In the genomic region with DNA sequence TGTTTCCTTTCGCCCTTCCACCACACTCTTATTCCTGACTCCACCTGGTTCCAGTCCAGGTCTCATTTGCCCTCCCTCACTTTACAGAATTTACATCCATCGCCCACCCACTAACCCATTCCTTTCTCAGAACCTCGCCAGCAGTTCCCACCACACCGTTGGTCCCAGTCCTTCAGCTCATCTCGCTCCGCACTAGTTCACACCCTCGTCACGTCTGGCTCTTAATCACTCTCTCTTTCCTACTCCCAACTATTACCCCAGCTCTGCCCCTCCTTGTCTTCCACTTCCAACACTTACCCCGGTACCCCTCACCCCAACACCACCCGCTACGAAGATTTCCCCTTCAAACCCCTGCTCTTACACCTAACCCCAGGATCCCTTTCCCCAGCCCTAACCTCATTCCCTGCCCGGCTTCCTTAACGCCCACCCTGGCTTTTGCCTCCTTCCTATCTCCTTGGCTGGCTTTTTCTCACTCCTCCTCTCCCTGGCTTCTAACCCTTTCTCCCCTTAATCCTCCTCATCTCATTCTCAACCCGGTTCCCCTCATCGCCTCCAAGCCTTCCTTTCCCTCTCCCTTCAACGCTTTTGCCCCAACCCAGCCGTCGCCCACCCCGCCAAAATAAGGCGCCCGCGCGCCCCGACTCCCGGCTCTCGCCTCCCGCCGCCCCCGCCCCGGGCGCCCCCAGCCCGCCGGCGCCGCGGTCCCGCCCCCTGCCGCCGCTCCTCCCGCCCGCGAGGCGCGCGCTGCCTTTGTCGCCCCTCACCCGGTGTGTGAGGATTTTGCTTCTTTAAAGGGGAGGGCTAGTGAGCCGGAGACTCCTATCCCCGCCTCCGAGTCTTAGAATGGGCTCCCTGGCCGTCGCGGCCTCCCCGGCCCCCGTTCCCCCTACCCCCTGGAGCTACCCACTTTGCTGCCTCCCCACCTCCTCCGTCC, we compare ENCODE assay signal across 8 cellular contexts. TPM values are rescaled to one million over a fixed set of nuclear protein-coding genes. Genes with fewer than 3 reads are reported as not detected.
A peak's percentile ranks its signal among the peaks of the same experiment; 100 is the strongest.
DNase-seq lines count a peak whose midpoint lies in the region; ATAC-seq, FAIRE-seq and TF ChIP-seq lines count a peak whose summit lies in the region.

No MANE protein-coding gene starts in this region.

- H3K4me3 ChIP-seq in GM12878 = peak overlapping the region; percentile 89
- H3K4me3 ChIP-seq in left lung = peak overlapping the region; percentile 56 to 57

- no peak for DNase-seq in activated CD4-positive, alpha-beta T cell treated with anti-CD3 and anti-CD28 coated beads, Interleukin-2, amount 10 ng/mL, durations not matched to agents 7 days and 5 days
- no peak for DNase-seq in activated CD4-positive, alpha-beta T cell treated with anti-CD3 and anti-CD28 coated beads for 1 hour
- DNase-seq in NCI-H2171 (lab: John Stamatoyannopoulos, UW) (peak; percentile 76), GM12878 (ENCODE audit: low read depth, low spot score) (no peak), left lung (peak in 1 of 2 donors; percentile 84), substantia nigra (lab: John Stamatoyannopoulos, UW) (peak in 8 of 49 donors; percentile 9 to 77 (median 32)), epidermal melanocyte (ENCODE audit: insufficient read length, low spot score) (no peak)

- no peaks in the 10 kb centered on the region for H4K20me1 ChIP-seq in GM12878 (ENCODE audit: control insufficient read depth, insufficient read depth)

- ATAC-seq in HG02759 (IDR thresholded peaks at IDR 0.05; ENCODE audit: unreplicated experiment) = peak; percentile 33
- ATAC-seq in GM12878 = peak; percentile 55
- ATAC-seq in left lung = peak; percentile 67

- POLR2A ChIA-PET in activated CD4-positive, alpha-beta T cell treated with anti-CD3 and anti-CD28 coated beads, Interleukin-2, amount 10 ng/mL, durations not matched to agents 7 days and 5 days (lab: Charles Lee) = interaction anchor here (0.6 kb wide), 1 partner anchor 185 kb away, joined by 3 read pairs; no protein-coding TSS in a partner anchor
- POLR2A ChIA-PET in GM12878 (lab: Charles Lee) = interaction anchor here (0.6 to 1.8 kb wide), 5 partner anchors 11 to 851 kb away, joined by 3 to 9 read pairs (median 4); partner anchors contain the start of gene TBCC

- SMC1A ChIA-PET in GM12878 (lab: Charles Lee; ENCODE audit: uncharacterized antibody, unreplicated experiment) = interaction anchor here (1.5 to 2.2 kb wide), 4 partner anchors 27 to 150 kb away, joined by 3 to 15 read pairs (median 10); partner anchors contain the start of genes BYSL and MED20

- no peak overlapping the region for H3K4me3 Mint-ChIP-seq in activated CD4-positive, alpha-beta T cell treated with anti-CD3 and anti-CD28 coated beads, Interleukin-2, amount 10 ng/mL, durations not matched to agents 7 days and 5 days

- H3K27me3 ChIP-seq in GM12878 (replicated peaks in 1 of 2; ENCODE audit: control insufficient read depth in 2 of 2, insufficient read depth in 2 of 2, low read length in 1 of 2) (no peaks in the 10 kb centered on the region), left lung (no peaks in the 10 kb centered on the region)

- FAIRE-seq in GM12878 (lab: Jason Lieb, UNC) = no peak

- H3K9ac ChIP-seq in GM12878 (ENCODE audit: control insufficient read depth, insufficient read depth, low read length) = peak overlapping the region; percentile 78

- no TSS peak for BruUV-seq in GM12878 (replicated peaks; lab: Mats Ljungman, UMichigan)

- peak overlapping the region; percentile 100 for H3K4me2 ChIP-seq in GM12878 (ENCODE audit: control insufficient read depth, insufficient read depth)

- peaks cover 2% of the 10 kb centered on the region; the same call in 1 of the 2 replicates for H3K79me2 ChIP-seq in GM12878 (ENCODE audit: control insufficient read depth, insufficient read depth, low read length)

- H3K36me3 ChIP-seq in GM12878 (ENCODE audit: control insufficient read depth in 2 of 2, insufficient read depth in 2 of 2, low read length in 1 of 2) (no peaks in the 10 kb centered on the region), left lung (no peaks in the 10 kb centered on the region)

- peak overlapping the region; percentile 82 for H3K27ac Mint-ChIP-seq in activated CD4-positive, alpha-beta T cell treated with anti-CD3 and anti-CD28 coated beads, Interleukin-2, amount 10 ng/mL, durations not matched to agents 7 days and 5 days

- TF ChIP-seq RAD21 in GM12878 (IDR thresholded peaks at IDR 0.05; ENCODE audit: insufficient read depth, low read depth, low read length) = no peak

- no peaks in the 10 kb centered on the region for H3K36me3 Mint-ChIP-seq in activated CD4-positive, alpha-beta T cell treated with anti-CD3 and anti-CD28 coated beads, Interleukin-2, amount 10 ng/mL, durations not matched to agents 7 days and 5 days (ENCODE audit: low read depth)

- RAD21 ChIA-PET in GM12878 (lab: Charles Lee; ENCODE audit: unreplicated experiment) = interaction anchor here (1.0 to 2.2 kb wide), 4 partner anchors 26 to 148 kb away, joined by 3 to 10 read pairs (median 8); partner anchors contain the start of genes BYSL, MED20 and TOMM6

- H3K4me1 Mint-ChIP-seq in activated CD4-positive, alpha-beta T cell treated with anti-CD3 and anti-CD28 coated beads, Interleukin-2, amount 10 ng/mL, durations not matched to agents 7 days and 5 days = peaks cover 16% of the 10 kb centered on the region

- peak overlapping the region; percentile 85 for H2AFZ ChIP-seq in GM12878 (ENCODE audit: control insufficient read depth, low read depth, low read length)

- H3K9me3 ChIP-seq in GM12878 (replicated peaks; ENCODE audit: control insufficient read depth, insufficient read depth, low read length) = no peaks in the 10 kb centered on the region
- no peaks in the 10 kb centered on the region for H3K9me3 ChIP-seq in left lung

- in situ Hi-C loops in GM12878 (cut with MboI) = no loop called here

- TF ChIP-seq EP300 in GM12878 (IDR thresholded peaks at IDR 0.05; ENCODE audit: borderline replicate concordance in 1 of 2, control insufficient read depth in 1 of 2, low read depth in 2 of 2, low read length in 2 of 2) = no peak

- H3K9me3 Mint-ChIP-seq in activated CD4-positive, alpha-beta T cell treated with anti-CD3 and anti-CD28 coated beads, Interleukin-2, amount 10 ng/mL, durations not matched to agents 7 days and 5 days = no peaks in the 10 kb centered on the region

- TF ChIP-seq CTCF in GM12878 (IDR thresholded peaks at IDR 0.05 in 2 of 3, conservative IDR thresholded peaks at IDR 0.05 in 1 of 3; ENCODE audit: control insufficient read depth in 2 of 3, extremely low read depth in 1 of 3, insufficient read depth in 1 of 3, low read depth in 3 of 3, low read length in 3 of 3) = no peak
- TF ChIP-seq CTCF in left lung (IDR thresholded peaks at IDR 0.05) = no peak

- WGBS in GM12878 (ENCODE audit: insufficient coverage, insufficient replicate concordance, low lambda C conversion rate, missing lambda C conversion rate) = 5% methylated on average over 26 of the region's 56 CpGs

- H3K27ac ChIP-seq in GM12878 (ENCODE audit: control insufficient read depth, insufficient read depth) = no peak overlapping the region; the same call in 1 of the 2 replicates
- peak overlapping the region in 1 of 2 donors; percentile 81 for H3K27ac ChIP-seq in left lung
- peak overlapping the region; percentile 81 for H3K27ac ChIP-seq in substantia nigra (ENCODE audit: low read depth, low read length, poor library complexity, severe bottlenecking)

- CTCF ChIA-PET in activated CD4-positive, alpha-beta T cell treated with anti-CD3 and anti-CD28 coated beads, Interleukin-2, amount 10 ng/mL, durations not matched to agents 7 days and 5 days (lab: Charles Lee) = interaction anchor here (0.6 to 4.2 kb wide), 6 partner anchors 9 to 177 kb away, joined by 3 to 17 read pairs (median 6); partner anchors contain the start of genes BYSL, MED20 and TOMM6
- CTCF ChIA-PET in GM12878 (lab: Yijun Ruan, JAX) = interaction anchor here (0.7 to 4.9 kb wide), 4 partner anchors 26 to 149 kb away, joined by 3 to 31 read pairs (median 12); partner anchors contain the start of genes BYSL and MED20

- intact Hi-C loops in GM12878 (cut with micrococcal nuclease; ENCODE audit: unreplicated experiment) = loop anchor here (1.0 to 5.0 kb wide), 3 partner anchors 27 to 107 kb away; partner anchors contain the start of genes BYSL, CCND3, MED20 and TOMM6
- intact Hi-C loops in left lung (cut with DNase I) = no loop called here

- H3K27me3 Mint-ChIP-seq in activated CD4-positive, alpha-beta T cell treated with anti-CD3 and anti-CD28 coated beads, Interleukin-2, amount 10 ng/mL, durations not matched to agents 7 days and 5 days = no peaks in the 10 kb centered on the region

- H3K4me1 ChIP-seq in GM12878 (ENCODE audit: control insufficient read depth, insufficient read depth, low read length) = peaks cover 6% of the 10 kb centered on the region; the same call in 1 of the 2 replicates
- peaks cover 4 to 19% of the 10 kb centered on the region in 2 donors for H3K4me1 ChIP-seq in left lung

- no peak for TF ChIP-seq POLR2A in GM12878 (IDR thresholded peaks at IDR 0.05; ENCODE audit: low read depth, low read length)

RNA-seq across cellular contexts. Expression of gene USP49, which starts 0.5 kb away (rescaled TPM):
- 1 to 10 TPM; 6.3 to 7.0 TPM for total RNA-seq in activated CD4-positive, alpha-beta T cell treated with anti-CD3 and anti-CD28 coated beads, Interleukin-2, amount 10 ng/mL, durations not matched to agents 7 days and 5 days
- 17.4 and 19.9 TPM in 2 replicates for total RNA-seq in GM12878 (2013; cell fraction: nucleolus; rRNA removed)
- total RNA-seq in GM12878 (2014; rRNA removed) = 2.7 and 3.4 TPM in 2 replicates
- total RNA-seq in GM12878 (2014; rRNA removed; fragmentation: Illumina TruSeq; extraction: Trizol) = 5.2 and 5.4 TPM in 2 replicates
- total RNA-seq in GM12878 (2021) = 7.7 TPM in 2 replicates
- polyA plus RNA-seq in GM12878 (2011; ENCODE audit: low read depth) = 2.8 TPM
- polyA plus RNA-seq in GM12878 (2011; rRNA removed) = 6.5 and 7.6 TPM in 2 replicates
- polyA plus RNA-seq in GM12878 (2011; cell fraction: cytosol; rRNA removed) = 4.2 and 4.9 TPM in 2 replicates
- 10.3 and 12.3 TPM in 2 replicates for polyA plus RNA-seq in GM12878 (2011; cell fraction: nucleus; rRNA removed)
- 4.1 and 5.8 TPM in 2 replicates for polyA plus RNA-seq in GM12878 (2012)
- polyA plus RNA-seq in GM12878 (2014; fragmentation: Illumina TruSeq; extraction: Trizol) = 7.6 and 9.2 TPM in 2 replicates
- polyA plus RNA-seq in GM12878 (2014; fragmentation: Nextera tagmentation; extraction: Ambion mirVana) = 1 to 10 TPM; 1.0 TPM
- 6.0 and 6.8 TPM in 2 replicates for polyA plus RNA-seq in GM12878 (2014; rRNA removed)
- 1 to 10 TPM; 3.2 TPM for polyA plus RNA-seq in GM12878 (2016; fragmentation: Nextera tagmentation; extraction: Ambion mirVana)
- polyA minus RNA-seq in GM12878 (2011; rRNA and poly(A)+ RNA removed) = 4.3 and 5.5 TPM in 2 replicates
- 1.9 and 3.0 TPM in 2 replicates for polyA minus RNA-seq in GM12878 (2011; cell fraction: cytosol; rRNA and poly(A)+ RNA removed)
- 4.0 and 5.3 TPM in 2 replicates for polyA minus RNA-seq in GM12878 (2011; cell fraction: nucleus; rRNA and poly(A)+ RNA removed)
- total RNA-seq in left lung = 1 to 10 TPM; 3.8 to 4.3 TPM

RNA-seq across cellular contexts. Expression of gene MED20, which starts 26.3 kb away (rescaled TPM):
- total RNA-seq in activated CD4-positive, alpha-beta T cell treated with anti-CD3 and anti-CD28 coated beads, Interleukin-2, amount 10 ng/mL, durations not matched to agents 7 days and 5 days = 10 to 100 TPM; 18.6 to 22.7 TPM
- 28.8 and 30.3 TPM in 2 replicates for total RNA-seq in GM12878 (2013; cell fraction: nucleolus; rRNA removed)
- total RNA-seq in GM12878 (2014; rRNA removed) (13.4 and 14.4 TPM in 2 replicates), GM12878 (2014; rRNA removed; fragmentation: Illumina TruSeq; extraction: Trizol) (14.2 and 15.3 TPM in 2 replicates), GM12878 (2021) (16.6 and 17.2 TPM in 2 replicates), left lung (10 to 100 TPM; 19.7 to 26.9 TPM)
- 7.0 TPM for polyA plus RNA-seq in GM12878 (2011; ENCODE audit: low read depth)
- polyA plus RNA-seq in GM12878 (2011; rRNA removed) (24.8 TPM in 2 replicates), GM12878 (2014; fragmentation: Illumina TruSeq; extraction: Trizol) (17.7 and 19.2 TPM in 2 replicates), GM12878 (2014; fragmentation: Nextera tagmentation; extraction: Ambion mirVana) (10 to 100 TPM; 15.9 to 21.7 TPM), GM12878 (2014; rRNA removed) (11.1 and 15.1 TPM in 2 replicates), GM12878 (2016; fragmentation: Nextera tagmentation; extraction: Ambion mirVana) (10 to 100 TPM; 20.4 to 21.0 TPM)
- polyA plus RNA-seq in GM12878 (2011; cell fraction: cytosol; rRNA removed) = 23.6 and 26.4 TPM in 2 replicates
- 17.1 and 18.5 TPM in 2 replicates for polyA plus RNA-seq in GM12878 (2011; cell fraction: nucleus; rRNA removed)
- 7.3 and 9.4 TPM in 2 replicates for polyA plus RNA-seq in GM12878 (2012)
- 20.0 and 25.3 TPM in 2 replicates for polyA minus RNA-seq in GM12878 (2011; rRNA and poly(A)+ RNA removed)
- 6.5 and 7.8 TPM in 2 replicates for polyA minus RNA-seq in GM12878 (2011; cell fraction: cytosol; rRNA and poly(A)+ RNA removed)
- 7.1 and 8.2 TPM in 2 replicates for polyA minus RNA-seq in GM12878 (2011; cell fraction: nucleus; rRNA and poly(A)+ RNA removed)

RNA-seq across cellular contexts. Expression of gene BYSL, which starts 26.7 kb away (rescaled TPM):
- 10 to 100 TPM; 29.3 to 29.8 TPM for total RNA-seq in activated CD4-positive, alpha-beta T cell treated with anti-CD3 and anti-CD28 coated beads, Interleukin-2, amount 10 ng/mL, durations not matched to agents 7 days and 5 days
- 15.8 and 20.0 TPM in 2 replicates for total RNA-seq in GM12878 (2013; cell fraction: nucleolus; rRNA removed)
- total RNA-seq in GM12878 (2014; rRNA removed) (15.6 and 17.8 TPM in 2 replicates), GM12878 (2014; rRNA removed; fragmentation: Illumina TruSeq; extraction: Trizol) (19.0 and 21.2 TPM in 2 replicates), GM12878 (2021) (43.8 and 48.6 TPM in 2 replicates), left lung (10 to 100 TPM; 12.6 to 23.4 TPM)
- polyA plus RNA-seq in GM12878 (2011; ENCODE audit: low read depth) = 12.9 TPM
- polyA plus RNA-seq in GM12878 (2011; rRNA removed) (19.2 and 34.5 TPM in 2 replicates), GM12878 (2014; fragmentation: Illumina TruSeq; extraction: Trizol) (24.7 and 31.4 TPM in 2 replicates), GM12878 (2014; fragmentation: Nextera tagmentation; extraction: Ambion mirVana) (10 to 100 TPM; 12.6 to 28.4 TPM), GM12878 (2014; rRNA removed) (48.5 and 56.4 TPM in 2 replicates), GM12878 (2016; fragmentation: Nextera tagmentation; extraction: Ambion mirVana) (10 to 100 TPM; 39.7 to 51.1 TPM)
- polyA plus RNA-seq in GM12878 (2011; cell fraction: cytosol; rRNA removed) = 38.9 and 50.1 TPM in 2 replicates
- 38.7 and 52.2 TPM in 2 replicates for polyA plus RNA-seq in GM12878 (2011; cell fraction: nucleus; rRNA removed)
- 17.3 and 20.9 TPM in 2 replicates for polyA plus RNA-seq in GM12878 (2012)
- 26.6 and 27.9 TPM in 2 replicates for polyA minus RNA-seq in GM12878 (2011; rRNA and poly(A)+ RNA removed)
- polyA minus RNA-seq in GM12878 (2011; cell fraction: cytosol; rRNA and poly(A)+ RNA removed) = 15.0 and 15.9 TPM in 2 replicates
- polyA minus RNA-seq in GM12878 (2011; cell fraction: nucleus; rRNA and poly(A)+ RNA removed) = 9.7 and 21.3 TPM in 2 replicates

RNA-seq across cellular contexts. Expression of gene CCND3, which starts 47.0 kb away (rescaled TPM):
- 100 to 1,000 TPM; 461 to 520 TPM for total RNA-seq in activated CD4-positive, alpha-beta T cell treated with anti-CD3 and anti-CD28 coated beads, Interleukin-2, amount 10 ng/mL, durations not matched to agents 7 days and 5 days
- 27.5 and 33.7 TPM in 2 replicates for total RNA-seq in GM12878 (2013; cell fraction: nucleolus; rRNA removed)
- total RNA-seq in GM12878 (2014; rRNA removed) (29.6 and 37.6 TPM in 2 replicates), GM12878 (2014; rRNA removed; fragmentation: Illumina TruSeq; extraction: Trizol) (19.8 and 20.6 TPM in 2 replicates), GM12878 (2021) (54.3 and 55.1 TPM in 2 replicates), left lung (100 to 1,000 TPM; 148 to 153 TPM)
- polyA plus RNA-seq in GM12878 (2011; ENCODE audit: low read depth) = 16.6 TPM
- polyA plus RNA-seq in GM12878 (2011; rRNA removed) (11.6 and 20.9 TPM in 2 replicates), GM12878 (2014; fragmentation: Illumina TruSeq; extraction: Trizol) (18.2 and 25.4 TPM in 2 replicates), GM12878 (2014; fragmentation: Nextera tagmentation; extraction: Ambion mirVana) (10 to 100 TPM in 1 of 2 experiments, 1 to 10 TPM in 1; 6.0 to 16.3 TPM), GM12878 (2014; rRNA removed) (45.8 and 50.9 TPM in 2 replicates), GM12878 (2016; fragmentation: Nextera tagmentation; extraction: Ambion mirVana) (10 to 100 TPM; 81.4 to 86.4 TPM)
- polyA plus RNA-seq in GM12878 (2011; cell fraction: cytosol; rRNA removed) = 34.6 and 40.0 TPM in 2 replicates
- polyA plus RNA-seq in GM12878 (2011; cell fraction: nucleus; rRNA removed) = 40.2 and 40.5 TPM in 2 replicates
- 24.3 and 26.8 TPM in 2 replicates for polyA plus RNA-seq in GM12878 (2012)
- 18.9 and 32.5 TPM in 2 replicates for polyA minus RNA-seq in GM12878 (2011; rRNA and poly(A)+ RNA removed)
- 13.4 and 18.2 TPM in 2 replicates for polyA minus RNA-seq in GM12878 (2011; cell fraction: cytosol; rRNA and poly(A)+ RNA removed)
- 23.0 and 32.6 TPM in 2 replicates for polyA minus RNA-seq in GM12878 (2011; cell fraction: nucleus; rRNA and poly(A)+ RNA removed)
